In the genomic region with DNA sequence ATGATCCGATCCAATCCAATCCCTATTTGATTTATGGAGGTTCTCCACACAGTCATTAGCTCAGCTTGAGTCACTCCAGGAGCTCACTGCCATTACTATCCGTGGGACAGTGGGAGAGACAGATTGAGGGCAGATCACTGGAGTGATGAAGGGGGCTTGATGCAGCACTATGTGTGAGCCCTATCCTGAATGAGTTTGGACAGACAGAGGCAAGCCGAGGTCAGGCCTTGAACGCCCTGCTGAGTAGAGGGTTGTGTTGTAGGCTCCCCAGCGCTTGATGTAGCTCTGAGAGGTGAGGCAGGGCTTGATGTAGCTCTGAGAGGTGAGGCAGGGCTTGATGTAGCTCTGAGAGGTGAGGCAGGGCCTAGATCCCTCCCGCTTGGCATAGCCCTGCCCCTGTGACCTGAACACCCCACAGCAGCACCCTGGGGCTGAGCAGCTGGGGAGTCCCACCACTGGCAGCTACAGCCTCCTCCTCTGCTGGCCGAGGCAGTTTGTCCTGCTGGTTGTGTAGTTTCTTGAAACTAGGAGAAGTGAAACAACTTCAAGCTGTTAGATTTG, we compare ENCODE assay signal across 1 cellular context.
TF ChIP-seq lines count a peak whose summit lies in the region.

No MANE protein-coding gene starts in this region.

TF ChIP-seq in HepG2, 621 proteins besides CTCF, POLR2A, EP300 and RAD21:
- TF ChIP-seq ZNF280B (CRISPR knock-in tag; IDR thresholded peaks at IDR 0.05; ENCODE audit: borderline replicate concordance) (peak; percentile 66; the same call in 1 of the 2 replicates), SKI (IDR thresholded peaks at IDR 0.05; ENCODE audit: partially characterized antibody) (no peak), HOMEZ (CRISPR knock-in tag; IDR thresholded peaks at IDR 0.05; ENCODE audit: low read depth) (no peak), RBM22 (optimal IDR thresholded peaks at IDR 0.05; ENCODE audit: low read length) (peak; percentile 40)
- TF ChIP-seq, protein P1, sequence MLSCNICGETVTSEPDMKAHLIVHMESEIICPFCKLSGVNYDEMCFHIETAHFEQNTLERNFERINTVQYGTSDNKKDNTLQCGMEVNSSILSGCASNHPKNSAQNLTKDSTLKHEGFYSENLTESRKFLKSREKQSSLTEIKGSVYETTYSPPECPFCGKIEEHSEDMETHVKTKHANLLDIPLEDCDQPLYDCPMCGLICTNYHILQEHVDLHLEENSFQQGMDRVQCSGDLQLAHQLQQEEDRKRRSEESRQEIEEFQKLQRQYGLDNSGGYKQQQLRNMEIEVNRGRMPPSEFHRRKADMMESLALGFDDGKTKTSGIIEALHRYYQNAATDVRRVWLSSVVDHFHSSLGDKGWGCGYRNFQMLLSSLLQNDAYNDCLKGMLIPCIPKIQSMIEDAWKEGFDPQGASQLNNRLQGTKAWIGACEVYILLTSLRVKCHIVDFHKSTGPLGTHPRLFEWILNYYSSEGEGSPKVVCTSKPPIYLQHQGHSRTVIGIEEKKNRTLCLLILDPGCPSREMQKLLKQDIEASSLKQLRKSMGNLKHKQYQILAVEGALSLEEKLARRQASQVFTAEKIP (CRISPR knock-in tag; IDR thresholded peaks at IDR 0.05; ENCODE audit: borderline replicate concordance): no peak
- TF ChIP-seq, protein P2, sequence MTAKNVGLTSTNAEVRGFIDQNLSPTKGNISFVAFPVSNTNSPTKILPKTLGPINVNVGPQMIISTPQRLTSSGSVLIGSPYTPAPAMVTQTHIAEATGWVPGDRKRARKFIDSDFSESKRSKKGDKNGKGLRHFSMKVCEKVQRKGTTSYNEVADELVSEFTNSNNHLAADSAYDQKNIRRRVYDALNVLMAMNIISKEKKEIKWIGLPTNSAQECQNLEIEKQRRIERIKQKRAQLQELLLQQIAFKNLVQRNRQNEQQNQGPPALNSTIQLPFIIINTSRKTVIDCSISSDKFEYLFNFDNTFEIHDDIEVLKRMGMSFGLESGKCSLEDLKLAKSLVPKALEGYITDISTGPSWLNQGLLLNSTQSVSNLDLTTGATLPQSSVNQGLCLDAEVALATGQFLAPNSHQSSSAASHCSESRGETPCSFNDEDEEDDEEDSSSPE (CRISPR knock-in tag; IDR thresholded peaks at IDR 0.05): no peak
